ENCODE assay signal across 9 cellular contexts in the genomic region with DNA sequence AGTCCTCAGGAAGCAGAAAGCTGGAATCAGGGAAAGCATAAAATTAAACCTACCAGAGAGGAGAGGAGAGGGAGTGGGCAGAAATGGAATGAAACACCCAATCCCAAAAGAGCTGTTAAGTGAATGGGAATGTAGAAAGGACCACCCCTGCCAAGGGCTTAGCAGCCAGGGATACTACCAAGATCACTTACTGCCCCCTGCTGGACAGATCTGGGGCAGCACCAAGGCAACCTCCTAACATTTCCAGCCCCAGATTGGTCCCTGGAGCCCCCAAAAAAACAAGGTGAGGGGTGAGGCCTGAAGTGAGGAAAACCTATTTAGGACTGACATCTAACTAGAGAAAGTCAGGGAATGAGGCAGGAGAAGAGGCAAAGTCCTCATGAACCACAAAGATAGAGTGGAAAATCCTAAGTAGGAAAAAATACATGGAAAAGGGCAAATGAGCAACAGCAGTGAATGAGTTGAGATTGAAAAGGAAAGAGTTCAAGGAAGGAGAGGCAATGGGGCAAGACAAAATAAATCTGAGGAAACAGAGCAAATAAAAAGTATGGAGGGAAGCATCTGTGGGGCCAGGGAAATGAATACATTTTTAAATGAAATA. TPM values are rescaled to one million over a fixed set of nuclear protein-coding genes. Genes with fewer than 3 reads are reported as not detected.
DNase-seq lines count a peak whose midpoint lies in the region; ATAC-seq, FAIRE-seq and TF ChIP-seq lines count a peak whose summit lies in the region.
"Had no signal": no experiment of that assay in that cellular context is flagged by ENCODE, and none has a peak within 500 bp of the region (broad histone marks: within the 10 kb centered on the region; RNA-seq: fewer than 3 reads in every experiment).

No MANE protein-coding gene starts in this region.

- TSS peak; percentile 43 for BruUV-seq in A673 (replicated peaks; lab: Mats Ljungman, UMichigan)

- CTCF ChIA-PET in A673 (lab: Charles Lee), result interaction anchor here (0.6 to 1.0 kb wide), 7 partner anchors 8 to 83 kb away, joined by 3 to 9 read pairs (median 3); partner anchors contain the start of genes FKBP11 and RND1

- peak; percentile 79 for ATAC-seq in lower lobe of right lung

- POLR2A ChIA-PET in A673 (lab: Charles Lee; ENCODE audit: low non-redundant PET), result no interaction called here

- DNase-seq in A673 (ENCODE audit: low spot score) (peak; percentile 78), GM12892 (ENCODE audit: insufficient read length) (peak; percentile 74), NCI-H460 (ENCODE audit: extremely low read depth, low read depth) (peak; percentile 62), coronary artery (ENCODE audit: low spot score) (no peak), lower lobe of right lung (peak; percentile 75), cortex of kidney (lab: John Stamatoyannopoulos, UW) (no peak)
- peak; percentile 86 for DNase-seq in activated CD4-positive, alpha-beta T cell treated with anti-CD3 and anti-CD28 coated beads, Interleukin-2, amount 50 U/mL, for 1 hour
- DNase-seq in stimulated activated CD8-positive, alpha-beta memory T cell treated with anti-CD3 and anti-CD28 coated beads, Interleukin-12 subunit alpha, Interleukin-12 subunit beta, amount 100 ng/mL, for 24 hours (ENCODE audit: extremely low read depth), result peak; percentile 64

- no peak for TF ChIP-seq POLR2A in GM12892 (IDR thresholded peaks at IDR 0.05; ENCODE audit: low read depth, low read length)

- intact Hi-C loops in A673 (cut with micrococcal nuclease; ENCODE audit: unreplicated experiment) (loop anchor here (2.0 to 10.0 kb wide), 2 partner anchors 84 to 182 kb away; partner anchors contain the start of gene DDX23), lower lobe of right lung (cut with DNase I) (no loop called here)

- H3K27me3 ChIP-seq in A673 (replicated peaks; ENCODE audit: insufficient read depth, low read depth, low read length, poor library complexity) (no peaks in the 10 kb centered on the region), lower lobe of right lung (ENCODE audit: low read depth) (no peaks in the 10 kb centered on the region)

- TF ChIP-seq CTCF in A673 (conservative IDR thresholded peaks at IDR 0.05; ENCODE audit: low read depth, low read length) (peak; percentile 96), coronary artery (IDR thresholded peaks at IDR 0.05) (peak; percentile 74), lower lobe of right lung (IDR thresholded peaks at IDR 0.05) (peak; percentile 95)

- H3K36me3 ChIP-seq in A673 (ENCODE audit: insufficient read depth, low read length, poor library complexity, severe bottlenecking) (peaks cover 59% of the 10 kb centered on the region), lower lobe of right lung (peaks cover 90% of the 10 kb centered on the region)

- H3K27ac ChIP-seq in A673 (ENCODE audit: low read depth, low read length, poor library complexity, severe bottlenecking) (no peak overlapping the region), coronary artery (no peak overlapping the region), lower lobe of right lung (no peak overlapping the region)

- H3K4me1 ChIP-seq in A673 (ENCODE audit: insufficient read depth, low read length, poor library complexity, severe bottlenecking), result no peaks in the 10 kb centered on the region
- H3K4me1 ChIP-seq in lower lobe of right lung, result no peaks in the 10 kb centered on the region

- H3K9me3 ChIP-seq in A673 (ENCODE audit: low read depth, low read length, poor library complexity, severe bottlenecking) (no peaks in the 10 kb centered on the region), lower lobe of right lung (no peaks in the 10 kb centered on the region)

- no peak overlapping the region for H3K4me3 ChIP-seq in A673 (ENCODE audit: low read depth, low read length, poor library complexity, severe bottlenecking)
- no peak overlapping the region for H3K4me3 ChIP-seq in coronary artery
- H3K4me3 ChIP-seq in lower lobe of right lung, result no peak overlapping the region

- peak; percentile 46 for FAIRE-seq in GM12892 (lab: Jason Lieb, UNC)

RNA-seq across cellular contexts. Expression of gene FKBP11, which starts 11.2 kb away (rescaled TPM):
- total RNA-seq in A673 (2021) (31.8 and 32.5 TPM in 2 replicates), lower lobe of right lung (24.9 TPM)
- polyA plus RNA-seq in GM12892 (2012; ENCODE audit: missing spikeins), result 73.9 TPM
- 47.1 and 54.6 TPM in 2 replicates for total RNA-seq in NCI-H460 (2014; rRNA removed; shearing (Covaris generic))
- polyA plus RNA-seq in NCI-H460 (2014; cell fraction: nucleus; rRNA removed), result 83.9 and 88.2 TPM in 2 replicates

RNA-seq across cellular contexts. Expression of gene ARF3, which starts 20.8 kb away (rescaled TPM):
- 183 and 196 TPM in 2 replicates for total RNA-seq in A673 (2021)
- 89.4 TPM for polyA plus RNA-seq in GM12892 (2012; ENCODE audit: missing spikeins)
- total RNA-seq in NCI-H460 (2014; rRNA removed; shearing (Covaris generic)), result 45.5 and 50.8 TPM in 2 replicates
- polyA plus RNA-seq in NCI-H460 (2014; cell fraction: nucleus; rRNA removed), result 52.4 and 58.1 TPM in 2 replicates
- 155 TPM for total RNA-seq in lower lobe of right lung

RNA-seq across cellular contexts. Expression of gene WNT10B, which starts 35.1 kb away (rescaled TPM):
- total RNA-seq in A673 (2021) (0.17 and 0.50 TPM in 2 replicates), lower lobe of right lung (0.77 TPM)
- polyA plus RNA-seq in GM12892 (2012; ENCODE audit: missing spikeins), result 0.36 TPM
- total RNA-seq in NCI-H460 (2014; rRNA removed; shearing (Covaris generic)), result 3.9 and 4.5 TPM in 2 replicates
- 20.6 and 21.7 TPM in 2 replicates for polyA plus RNA-seq in NCI-H460 (2014; cell fraction: nucleus; rRNA removed)

RNA-seq across cellular contexts. Expression of gene WNT1, which starts 41.6 kb away (rescaled TPM):
- total RNA-seq in A673 (2021), result not detected in 2 replicates
- not detected for polyA plus RNA-seq in GM12892 (2012; ENCODE audit: missing spikeins)
- not detected in 2 replicates for total RNA-seq in NCI-H460 (2014; rRNA removed; shearing (Covaris generic))
- not detected in 2 replicates for polyA plus RNA-seq in NCI-H460 (2014; cell fraction: nucleus; rRNA removed)
- not detected for total RNA-seq in lower lobe of right lung
- total RNA-seq: subcutaneous adipose tissue had no signal

Comparison
In these comparisons a context has a peak if more than half of its experiments do, and no peak if none do; other contexts are left out.
1. DNase-seq: peak in A673 (single experiment), GM12892 (single experiment), NCI-H460 (single experiment), activated CD4-positive, alpha-beta T cell treated with anti-CD3 and anti-CD28 coated beads, Interleukin-2, amount 50 U/mL, for 1 hour (single experiment), lower lobe of right lung (single experiment) and stimulated activated CD8-positive, alpha-beta memory T cell treated with anti-CD3 and anti-CD28 coated beads, Interleukin-12 subunit alpha, Interleukin-12 subunit beta, amount 100 ng/mL, for 24 hours (single experiment); none in coronary artery (single experiment) and cortex of kidney (single experiment).
2. Peak in every context shown above with its lines, with median percentiles within 50 percentile points of each other: CTCF ChIP-seq.